In genomic region chr6:153003294-153003645, GRCh38 we compare ENCODE assay signal across 8 cellular contexts. TPM values are rescaled to one million over a fixed set of nuclear protein-coding genes. Genes with fewer than 3 reads are reported as not detected.
DNase-seq lines count a peak whose midpoint lies in the region; ATAC-seq, FAIRE-seq and TF ChIP-seq lines count a peak whose summit lies in the region.

No MANE protein-coding gene starts in this region.

- peaks cover 37% of the 10 kb centered on the region for H3K4me1 ChIP-seq in Loucy (ENCODE audit: insufficient read depth, low read length, poor library complexity, severe bottlenecking)
- H3K4me1 ChIP-seq in GM12878 (ENCODE audit: control insufficient read depth, insufficient read depth, low read length), result no peaks in the 10 kb centered on the region

- H3K79me2 ChIP-seq in Loucy (ENCODE audit: insufficient read depth, low read length) (peaks cover 54% of the 10 kb centered on the region), GM12878 (ENCODE audit: control insufficient read depth, insufficient read depth, low read length) (peaks cover 51% of the 10 kb centered on the region)

- CTCF ChIA-PET in GM12878 (lab: Yijun Ruan, JAX), result interaction anchor here (1.0 to 1.2 kb wide), 2 partner anchors 22 to 49 kb away, joined by 3 to 4 read pairs; no protein-coding TSS in a partner anchor

- peak overlapping the region; percentile 41 to 97 (median 90) for H3K27ac Mint-ChIP-seq in CD14-positive monocyte

- H3K4me3 Mint-ChIP-seq in CD14-positive monocyte, result peak overlapping the region; percentile 99

- in situ Hi-C loops in GM12878 (cut with MboI), result no loop called here

- TF ChIP-seq RAD21 in GM12878 (IDR thresholded peaks at IDR 0.05; ENCODE audit: insufficient read depth, low read depth, low read length), result no peak

- H3K36me3 ChIP-seq in Loucy (ENCODE audit: insufficient read depth, low read length) (0 out of 2 replicates have a peak, but pooled peaks cover 2% of the 10 kb centered on the region), GM12878 (ENCODE audit: control insufficient read depth in 2 of 2, insufficient read depth in 2 of 2, low read length in 1 of 2) (peaks cover 0 to 2% of the 10 kb centered on the region in 2 experiments; a peak in 1 of 4 replicates)

- no peak for TF ChIP-seq CTCF in CD14-positive monocyte (IDR thresholded peaks at IDR 0.05)
- no peak for TF ChIP-seq CTCF in Loucy (conservative IDR thresholded peaks at IDR 0.05; ENCODE audit: low read length)
- TF ChIP-seq CTCF in GM12878 (IDR thresholded peaks at IDR 0.05 in 2 of 3, conservative IDR thresholded peaks at IDR 0.05 in 1 of 3; ENCODE audit: control insufficient read depth in 2 of 3, extremely low read depth in 1 of 3, insufficient read depth in 1 of 3, low read depth in 3 of 3, low read length in 3 of 3), result no peak

- POLR2A ChIA-PET in GM12878 (lab: Charles Lee), result no interaction called here

- SMC1A ChIA-PET in GM12878 (lab: Charles Lee; ENCODE audit: uncharacterized antibody, unreplicated experiment), result interaction anchor here (0.6 to 0.8 kb wide), 2 partner anchors 25 to 26 kb away, joined by 3 read pairs; no protein-coding TSS in a partner anchor

- H2AFZ ChIP-seq in Loucy (ENCODE audit: low read length) (peak overlapping the region; percentile 86), GM12878 (ENCODE audit: control insufficient read depth, low read depth, low read length) (peak overlapping the region; percentile 46)

- H3K9me3 Mint-ChIP-seq in CD14-positive monocyte, result peaks cover 0 to 4% (median 0%) of the 10 kb centered on the region in 7 donors

- BruUV-seq in GM12878 (replicated peaks; lab: Mats Ljungman, UMichigan), result no TSS peak

- RAD21 ChIA-PET in GM12878 (lab: Charles Lee; ENCODE audit: unreplicated experiment), result interaction anchor here (1.0 kb wide), 2 partner anchors 26 to 49 kb away, joined by 3 read pairs; no protein-coding TSS in a partner anchor

- DNase-seq in CD14-positive monocyte (ENCODE audit: low spot score) (no peak), GM12878 (ENCODE audit: low read depth, low spot score) (no peak), left lobe of liver (ENCODE audit: low spot score) (no peak), SIG-M5 (lab: John Stamatoyannopoulos, UW) (no peak)

- peak overlapping the region; percentile 88 for H3K9ac ChIP-seq in Loucy (ENCODE audit: low read depth, low read length, poor library complexity, severe bottlenecking)
- peak overlapping the region; percentile 75 for H3K9ac ChIP-seq in GM12878 (ENCODE audit: control insufficient read depth, insufficient read depth, low read length)

- H3K4me1 Mint-ChIP-seq in CD14-positive monocyte, result peaks cover 37% of the 10 kb centered on the region

- H3K27me3 ChIP-seq in Loucy (ENCODE audit: insufficient read depth, low read length, poor library complexity, severe bottlenecking) (no peaks in the 10 kb centered on the region), GM12878 (replicated peaks in 1 of 2; ENCODE audit: control insufficient read depth in 2 of 2, insufficient read depth in 2 of 2, low read length in 1 of 2) (no peaks in the 10 kb centered on the region)

- H3F3A ChIP-seq in Loucy (ENCODE audit: low read depth), result no peaks in the 10 kb centered on the region

- no peak for TF ChIP-seq EP300 in GM12878 (IDR thresholded peaks at IDR 0.05; ENCODE audit: borderline replicate concordance in 1 of 2, control insufficient read depth in 1 of 2, low read depth in 2 of 2, low read length in 2 of 2)

- WGBS in GM12878 (ENCODE audit: insufficient coverage, insufficient replicate concordance, low lambda C conversion rate, missing lambda C conversion rate), result under 1% methylated on average over 9 of the region's 9 CpGs

- no peaks in the 10 kb centered on the region for H3K9me3 ChIP-seq in Loucy (ENCODE audit: insufficient read depth, low read depth, low read length)
- no peaks in the 10 kb centered on the region; the same call in 2 of the 3 replicates for H3K9me3 ChIP-seq in GM12878 (replicated peaks; ENCODE audit: control insufficient read depth, insufficient read depth, low read length)

- H3K9me2 ChIP-seq in Loucy (replicated peaks; ENCODE audit: low read depth, low read length), result no peaks in the 10 kb centered on the region

- TF ChIP-seq POLR2A in GM12878 (IDR thresholded peaks at IDR 0.05; ENCODE audit: low read depth, low read length), result no peak

- H3K27ac ChIP-seq in GM12878 (ENCODE audit: control insufficient read depth, insufficient read depth) (peak overlapping the region; percentile 61), temporal lobe (ENCODE audit: low read depth, low read length) (peak overlapping the region; percentile 72)

- intact Hi-C loops in CD14-positive monocyte (cut with micrococcal nuclease), result no loop called here
- intact Hi-C loops in GM12878 (cut with micrococcal nuclease; ENCODE audit: unreplicated experiment), result loop anchor here (2.0 kb wide), 2 partner anchors 18 to 90 kb away; no protein-coding TSS in a partner anchor

- no peaks in the 10 kb centered on the region for H3K27me3 Mint-ChIP-seq in CD14-positive monocyte (ENCODE audit: low read depth in 3 of 3)

- H3K4me2 ChIP-seq in Loucy (ENCODE audit: low read depth, low read length, poor library complexity, severe bottlenecking) (peak overlapping the region; percentile 84), GM12878 (ENCODE audit: control insufficient read depth, insufficient read depth) (peak overlapping the region; percentile 83)

- H4K20me1 ChIP-seq in Loucy (ENCODE audit: insufficient read depth, low read length, poor library complexity, severe bottlenecking) (peaks cover 37% of the 10 kb centered on the region), GM12878 (ENCODE audit: control insufficient read depth, insufficient read depth) (no peaks in the 10 kb centered on the region)

- peak overlapping the region; percentile 97 for H3K4me3 ChIP-seq in Loucy (ENCODE audit: low read length, poor library complexity, severe bottlenecking)
- peak overlapping the region; percentile 84 for H3K4me3 ChIP-seq in GM12878

- H3K36me3 Mint-ChIP-seq in CD14-positive monocyte, result peaks cover 5 to 11% of the 10 kb centered on the region in 2 donors

- peak; percentile 3 for ATAC-seq in GM19452 (IDR thresholded peaks at IDR 0.05; ENCODE audit: unreplicated experiment)
- ATAC-seq in GM12878, result peak; percentile 4
- ATAC-seq in left lobe of liver, result peak; percentile 4
- ATAC-seq in GM19397 (IDR thresholded peaks at IDR 0.05; ENCODE audit: unreplicated experiment), result no peak

- FAIRE-seq in GM12878 (lab: Jason Lieb, UNC), result no peak

TF ChIP-seq in GM12878, 131 proteins besides CTCF, POLR2A, EP300 and RAD21 (continues in another document):
- TF ChIP-seq NR2C1 (IDR thresholded peaks at IDR 0.05) (no peak), ZNF274 (IDR thresholded peaks at IDR 0.05; ENCODE audit: insufficient read depth, insufficient read length) (no peak)
- TF ChIP-seq, protein P1, sequence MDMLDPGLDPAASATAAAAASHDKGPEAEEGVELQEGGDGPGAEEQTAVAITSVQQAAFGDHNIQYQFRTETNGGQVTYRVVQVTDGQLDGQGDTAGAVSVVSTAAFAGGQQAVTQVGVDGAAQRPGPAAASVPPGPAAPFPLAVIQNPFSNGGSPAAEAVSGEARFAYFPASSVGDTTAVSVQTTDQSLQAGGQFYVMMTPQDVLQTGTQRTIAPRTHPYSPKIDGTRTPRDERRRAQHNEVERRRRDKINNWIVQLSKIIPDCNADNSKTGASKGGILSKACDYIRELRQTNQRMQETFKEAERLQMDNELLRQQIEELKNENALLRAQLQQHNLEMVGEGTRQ (IDR thresholded peaks at IDR 0.05; ENCODE audit: borderline replicate concordance, low read depth, low read length), result no peak

RNA-seq across cellular contexts. Expression of gene MTRF1L, which starts 0.8 kb away (rescaled TPM):
- polyA plus RNA-seq in CD14-positive monocyte (10 to 100 TPM; 10.8 to 12.8 TPM), GM12878 (2011; rRNA removed) (16.9 and 24.7 TPM in 2 replicates), GM12878 (2014; fragmentation: Illumina TruSeq; extraction: Trizol) (16.6 and 18.5 TPM in 2 replicates), GM12878 (2014; fragmentation: Nextera tagmentation; extraction: Ambion mirVana) (1 to 10 TPM; 5.1 to 9.0 TPM), GM12878 (2014; rRNA removed) (12.6 and 12.8 TPM in 2 replicates), GM12878 (2016; fragmentation: Nextera tagmentation; extraction: Ambion mirVana) (10 to 100 TPM; 20.5 to 21.6 TPM)
- 47.7 and 51.3 TPM in 2 replicates for total RNA-seq in GM12878 (2013; cell fraction: nucleolus; rRNA removed)
- total RNA-seq in GM12878 (2014; rRNA removed) (12.5 and 13.0 TPM in 2 replicates), GM12878 (2014; rRNA removed; fragmentation: Illumina TruSeq; extraction: Trizol) (15.4 and 15.6 TPM in 2 replicates), GM12878 (2021) (18.9 and 19.3 TPM in 2 replicates), left lobe of liver (12.3 TPM), temporal lobe (13.5 TPM)
- 6.7 TPM for polyA plus RNA-seq in GM12878 (2011; ENCODE audit: low read depth)
- polyA plus RNA-seq in GM12878 (2011; cell fraction: cytosol; rRNA removed), result 6.0 and 6.1 TPM in 2 replicates
- polyA plus RNA-seq in GM12878 (2011; cell fraction: nucleus; rRNA removed), result 15.5 and 15.9 TPM in 2 replicates
- polyA plus RNA-seq in GM12878 (2012), result 10.3 and 12.5 TPM in 2 replicates
- 6.8 and 11.8 TPM in 2 replicates for polyA minus RNA-seq in GM12878 (2011; rRNA and poly(A)+ RNA removed)
- 4.0 and 4.6 TPM in 2 replicates for polyA minus RNA-seq in GM12878 (2011; cell fraction: cytosol; rRNA and poly(A)+ RNA removed)
- 26.4 and 34.2 TPM in 2 replicates for polyA minus RNA-seq in GM12878 (2011; cell fraction: nucleus; rRNA and poly(A)+ RNA removed)

RNA-seq across cellular contexts. Expression of gene FBXO5, which starts 20.4 kb away (rescaled TPM):
- polyA plus RNA-seq in CD14-positive monocyte (1 to 10 TPM; 1.3 to 1.9 TPM), GM12878 (2011; rRNA removed) (37.9 and 69.7 TPM in 2 replicates), GM12878 (2014; fragmentation: Illumina TruSeq; extraction: Trizol) (53.0 and 62.5 TPM in 2 replicates), GM12878 (2014; fragmentation: Nextera tagmentation; extraction: Ambion mirVana) (10 to 100 TPM; 13.6 to 19.3 TPM), GM12878 (2014; rRNA removed) (25.9 and 32.4 TPM in 2 replicates), GM12878 (2016; fragmentation: Nextera tagmentation; extraction: Ambion mirVana) (10 to 100 TPM; 57.2 to 62.2 TPM)
- total RNA-seq in GM12878 (2013; cell fraction: nucleolus; rRNA removed), result 23.9 and 24.4 TPM in 2 replicates
- total RNA-seq in GM12878 (2014; rRNA removed) (30.7 and 36.5 TPM in 2 replicates), GM12878 (2014; rRNA removed; fragmentation: Illumina TruSeq; extraction: Trizol) (48.0 and 48.2 TPM in 2 replicates), GM12878 (2021) (35.6 and 37.5 TPM in 2 replicates), left lobe of liver (1.4 TPM), temporal lobe (6.6 TPM)
- 12.0 TPM for polyA plus RNA-seq in GM12878 (2011; ENCODE audit: low read depth)
- 17.2 and 19.3 TPM in 2 replicates for polyA plus RNA-seq in GM12878 (2011; cell fraction: cytosol; rRNA removed)
- polyA plus RNA-seq in GM12878 (2011; cell fraction: nucleus; rRNA removed), result 18.4 and 21.7 TPM in 2 replicates
- polyA plus RNA-seq in GM12878 (2012), result 20.8 and 23.5 TPM in 2 replicates
- polyA minus RNA-seq in GM12878 (2011; rRNA and poly(A)+ RNA removed), result 17.4 and 23.8 TPM in 2 replicates
- polyA minus RNA-seq in GM12878 (2011; cell fraction: cytosol; rRNA and poly(A)+ RNA removed), result 12.2 and 14.2 TPM in 2 replicates
- 15.0 and 24.7 TPM in 2 replicates for polyA minus RNA-seq in GM12878 (2011; cell fraction: nucleus; rRNA and poly(A)+ RNA removed)
